7 cellular contexts compared by ENCODE assay signal in the genomic region with DNA sequence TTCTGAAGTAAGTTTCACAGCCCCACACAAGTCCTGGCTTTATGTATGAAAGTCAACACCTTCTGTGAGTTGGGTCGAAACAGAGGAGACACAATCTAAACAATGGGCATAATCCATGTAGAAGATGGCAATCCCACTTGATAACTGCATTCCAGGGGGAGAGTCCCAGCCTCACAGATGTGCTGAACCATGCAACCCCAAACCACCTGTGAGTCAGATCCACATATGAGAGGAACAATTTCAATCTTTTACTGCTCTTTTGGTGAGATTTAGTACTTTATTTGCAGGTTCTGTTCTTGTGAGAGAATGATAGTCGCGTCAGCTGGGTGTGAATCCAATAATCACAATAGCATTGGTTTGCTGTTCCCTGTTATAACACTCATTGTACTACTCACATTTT. TPM values are rescaled to one million over a fixed set of nuclear protein-coding genes. Genes with fewer than 3 reads are reported as not detected.
"Had no signal": no experiment of that assay in that cellular context is flagged by ENCODE, and none has a peak within 500 bp of the region (broad histone marks: within the 10 kb centered on the region; RNA-seq: fewer than 3 reads in every experiment).

No MANE protein-coding gene starts in this region.

RNA-seq across cellular contexts. Expression of a gene that starts 21.3 kb away (rescaled TPM):
- total RNA-seq: GM23248, GM23338, H1, H4, H7, H9, HFFc6 had no signal
